In the genomic region with DNA sequence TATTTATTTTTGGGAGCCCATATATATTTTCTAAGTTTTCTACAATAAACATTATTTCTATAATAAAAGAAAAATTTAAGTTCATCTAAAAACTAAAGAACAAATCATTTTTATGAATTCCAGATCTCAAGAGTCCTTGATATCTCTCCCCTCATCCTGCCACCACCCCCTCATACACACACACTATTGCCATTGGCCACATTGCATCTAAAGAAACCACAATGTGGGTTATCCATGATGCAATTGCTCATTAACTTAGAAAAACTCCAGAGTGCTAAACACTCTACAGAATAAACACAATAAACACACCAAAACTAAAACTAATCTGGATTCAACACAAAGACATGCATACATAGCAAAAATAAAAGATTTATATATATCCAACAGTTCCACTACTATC, we compare ENCODE assay signal across 20 cellular contexts. TPM values are rescaled to one million over a fixed set of nuclear protein-coding genes. Genes with fewer than 3 reads are reported as not detected.
"Had no signal": no experiment of that assay in that cellular context is flagged by ENCODE, and none has a peak within 500 bp of the region (broad histone marks: within the 10 kb centered on the region; RNA-seq: fewer than 3 reads in every experiment).

No MANE protein-coding gene starts in this region.

- H3K27me3 Mint-ChIP-seq: activated CD4-positive, alpha-beta memory T cell treated with anti-CD3 and anti-CD28 coated beads, Interleukin-2, amount 10 ng/mL, durations not matched to agents 7 days and 5 days; activated CD4-positive, alpha-beta T cell treated with anti-CD3 and anti-CD28 coated beads, Interleukin-2, amount 10 ng/mL, durations not matched to agents 24 days and 14 days; activated naive CD4-positive, alpha-beta T cell treated with anti-CD3 and anti-CD28 coated beads, Interleukin-2, amount 10 ng/mL, durations not matched to agents 7 days and 5 days; central memory CD8-positive, alpha-beta T cell; progenitor cell of endocrine pancreas; stimulated activated naive CD8-positive, alpha-beta T cell treated with anti-CD3 and anti-CD28 coated beads, Interleukin-15, amount 100 ng/mL, for 72 hours had no signal

- H3K9me3 Mint-ChIP-seq: activated CD4-positive, alpha-beta memory T cell treated with anti-CD3 and anti-CD28 coated beads, Interleukin-2, amount 10 ng/mL, durations not matched to agents 7 days and 5 days; activated CD4-positive, alpha-beta T cell treated with anti-CD3 and anti-CD28 coated beads, Interleukin-2, amount 10 ng/mL, durations not matched to agents 24 days and 14 days; activated naive CD4-positive, alpha-beta T cell treated with anti-CD3 and anti-CD28 coated beads, Interleukin-2, amount 10 ng/mL, durations not matched to agents 7 days and 5 days; activated T-cell treated with anti-CD3 and anti-CD28 coated beads, Interleukin-2, amount 50 U/mL, for 72 hours had no signal

- H3K36me3 ChIP-seq: ascending aorta, colonic mucosa, right atrium auricular region, transverse colon had no signal

- H3K27ac Mint-ChIP-seq: activated CD4-positive, alpha-beta memory T cell treated with anti-CD3 and anti-CD28 coated beads, Interleukin-2, amount 10 ng/mL, durations not matched to agents 7 days and 5 days; activated CD4-positive, alpha-beta T cell treated with anti-CD3 and anti-CD28 coated beads, Interleukin-2, amount 10 ng/mL, durations not matched to agents 24 days and 14 days; activated naive CD4-positive, alpha-beta T cell treated with anti-CD3 and anti-CD28 coated beads, Interleukin-2, amount 10 ng/mL, durations not matched to agents 7 days and 5 days; activated T-cell treated with anti-CD3 and anti-CD28 coated beads, Interleukin-2, amount 50 U/mL, for 72 hours; mesothelial cell of epicardium; natural killer cell; progenitor cell of endocrine pancreas; stimulated activated naive CD8-positive, alpha-beta T cell treated with anti-CD3 and anti-CD28 coated beads, Interleukin-15, amount 100 ng/mL, for 72 hours had no signal

- H3K27me3 ChIP-seq: ascending aorta, colonic mucosa, esophagus squamous epithelium, right atrium auricular region, suprapubic skin, transverse colon had no signal

- ATAC-seq: activated CD4-positive, CD25-positive, alpha-beta regulatory T cell treated with anti-CD3 and anti-CD28 coated beads, Interleukin-2, amount 50 U/mL, for 24 hours; activated T-cell treated with anti-CD3 and anti-CD28 coated beads, Interleukin-2, amount 50 U/mL, for 72 hours; natural killer cell; stimulated activated naive CD8-positive, alpha-beta T cell treated with anti-CD3 and anti-CD28 coated beads, Interleukin-15, amount 100 ng/mL, for 72 hours had no signal

- H3K4me3 ChIP-seq: ascending aorta, colonic mucosa, esophagus squamous epithelium, left ventricle myocardium inferior, right atrium auricular region, suprapubic skin, transverse colon had no signal

- H3K4me3 Mint-ChIP-seq: activated CD4-positive, alpha-beta memory T cell treated with anti-CD3 and anti-CD28 coated beads, Interleukin-2, amount 10 ng/mL, durations not matched to agents 7 days and 5 days; activated CD4-positive, alpha-beta T cell treated with anti-CD3 and anti-CD28 coated beads, Interleukin-2, amount 10 ng/mL, durations not matched to agents 24 days and 14 days; activated naive CD4-positive, alpha-beta T cell treated with anti-CD3 and anti-CD28 coated beads, Interleukin-2, amount 10 ng/mL, durations not matched to agents 7 days and 5 days; activated T-cell treated with anti-CD3 and anti-CD28 coated beads, Interleukin-2, amount 50 U/mL, for 72 hours; central memory CD8-positive, alpha-beta T cell; mesothelial cell of epicardium; natural killer cell; stimulated activated naive CD8-positive, alpha-beta T cell treated with anti-CD3 and anti-CD28 coated beads, Interleukin-15, amount 100 ng/mL, for 72 hours had no signal

- H3K27ac ChIP-seq: colonic mucosa, left ventricle myocardium inferior, right atrium auricular region, suprapubic skin had no signal

- H3K4me1 Mint-ChIP-seq: activated CD4-positive, alpha-beta memory T cell treated with anti-CD3 and anti-CD28 coated beads, Interleukin-2, amount 10 ng/mL, durations not matched to agents 7 days and 5 days; activated CD4-positive, alpha-beta T cell treated with anti-CD3 and anti-CD28 coated beads, Interleukin-2, amount 10 ng/mL, durations not matched to agents 24 days and 14 days; activated naive CD4-positive, alpha-beta T cell treated with anti-CD3 and anti-CD28 coated beads, Interleukin-2, amount 10 ng/mL, durations not matched to agents 7 days and 5 days; central memory CD8-positive, alpha-beta T cell; natural killer cell; stimulated activated naive CD8-positive, alpha-beta T cell treated with anti-CD3 and anti-CD28 coated beads, Interleukin-15, amount 100 ng/mL, for 72 hours had no signal

- DNase-seq: activated CD4-positive, alpha-beta memory T cell treated with anti-CD3 and anti-CD28 coated beads, Interleukin-2, amount 10 ng/mL, durations not matched to agents 7 days and 5 days; activated CD4-positive, alpha-beta T cell treated with anti-CD3 and anti-CD28 coated beads, Interleukin-2, amount 10 ng/mL, durations not matched to agents 24 days and 14 days; activated effector memory CD4-positive, alpha-beta T cell treated with Interleukin-2 at 50 U/mL for 16 hours; activated naive CD4-positive, alpha-beta T cell treated with anti-CD3 and anti-CD28 coated beads, Interleukin-2, amount 10 ng/mL, durations not matched to agents 7 days and 5 days; activated T-cell treated with anti-CD3 and anti-CD28 coated beads, Interleukin-2, amount 50 U/mL, for 72 hours; colonic mucosa; esophagus squamous epithelium; left ventricle myocardium inferior; natural killer cell; stimulated activated CD4-positive, alpha-beta T cell treated with anti-CD3 and anti-CD28 coated beads, Interleukin-1b, Interleukin-23, amount 100 ng/mL, for 48 hours; stimulated activated naive CD8-positive, alpha-beta T cell treated with anti-CD3 and anti-CD28 coated beads, Interleukin-15, amount 100 ng/mL, for 72 hours; transverse colon had no signal

- H3K36me3 Mint-ChIP-seq: activated naive CD4-positive, alpha-beta T cell treated with anti-CD3 and anti-CD28 coated beads, Interleukin-2, amount 10 ng/mL, durations not matched to agents 7 days and 5 days; natural killer cell had no signal

- H3K9me3 ChIP-seq: ascending aorta, colonic mucosa, esophagus squamous epithelium, right atrium auricular region, suprapubic skin, transverse colon had no signal

RNA-seq across cellular contexts. Expression of a gene that starts 37.8 kb away (rescaled TPM):
- total RNA-seq: activated CD4-positive, alpha-beta memory T cell treated with anti-CD3 and anti-CD28 coated beads, Interleukin-2, amount 10 ng/mL, durations not matched to agents 7 days and 5 days; activated CD4-positive, alpha-beta T cell treated with anti-CD3 and anti-CD28 coated beads, Interleukin-2, amount 10 ng/mL, durations not matched to agents 24 days and 14 days; activated T-cell treated with anti-CD3 and anti-CD28 coated beads, Interleukin-2, amount 50 U/mL, for 72 hours; natural killer cell; T-helper 2 cell treated with Interferon-gamma antibody and Interleukin-4, amounts not matched to agents 100 ng/mL and 5 ng/mL, for 36 hours had no signal
